24 cellular contexts compared by ENCODE assay signal in the genomic region with DNA sequence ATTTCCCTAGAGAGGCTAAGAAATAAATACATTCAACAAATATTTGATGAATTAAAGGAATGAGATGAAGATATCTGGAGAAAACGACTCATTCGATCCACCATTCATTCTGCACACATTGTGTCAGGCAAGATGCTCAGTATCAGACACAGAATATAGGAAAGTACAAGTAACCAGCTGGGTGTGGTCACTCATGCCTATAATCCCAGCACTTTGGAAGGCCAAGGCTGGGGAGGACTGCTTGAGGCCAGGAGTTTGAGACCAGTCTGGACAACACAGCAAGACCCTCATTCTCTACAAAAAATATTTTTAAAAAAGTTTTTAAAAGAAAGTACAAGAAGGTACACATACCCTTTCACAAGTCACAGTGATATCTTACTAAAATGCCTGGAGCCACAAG. TPM values are rescaled to one million over a fixed set of nuclear protein-coding genes. Genes with fewer than 3 reads are reported as not detected.
DNase-seq lines count a peak whose midpoint lies in the region; ATAC-seq and TF ChIP-seq lines count a peak whose summit lies in the region.
"Had no signal": no experiment of that assay in that cellular context is flagged by ENCODE, and none has a peak within 500 bp of the region (broad histone marks: within the 10 kb centered on the region; RNA-seq: fewer than 3 reads in every experiment).

No MANE protein-coding gene starts in this region.

- no peaks in the 10 kb centered on the region for H3K27me3 Mint-ChIP-seq in activated CD4-positive, alpha-beta memory T cell treated with anti-CD3 and anti-CD28 coated beads for 36 hours
- H3K27me3 Mint-ChIP-seq in activated CD4-positive, alpha-beta memory T cell treated with anti-CD3 and anti-CD28 coated beads, Interleukin-2, amount 10 ng/mL, durations not matched to agents 7 days and 5 days: no peaks in the 10 kb centered on the region
- H3K27me3 Mint-ChIP-seq in CD8-positive, alpha-beta T cell (ENCODE audit: low read depth): no peaks in the 10 kb centered on the region
- H3K27me3 Mint-ChIP-seq in activated CD8-positive, alpha-beta T cell treated with anti-CD3 and anti-CD28 coated beads for 36 hours: no peaks in the 10 kb centered on the region
- H3K27me3 Mint-ChIP-seq: IgD-negative memory B cell had no signal

- H3K36me3 Mint-ChIP-seq in activated CD4-positive, alpha-beta memory T cell treated with anti-CD3 and anti-CD28 coated beads for 36 hours: peaks cover 23% of the 10 kb centered on the region
- peaks cover 52% of the 10 kb centered on the region for H3K36me3 Mint-ChIP-seq in activated CD4-positive, alpha-beta memory T cell treated with anti-CD3 and anti-CD28 coated beads, Interleukin-2, amount 10 ng/mL, durations not matched to agents 7 days and 5 days (ENCODE audit: low read depth)
- H3K36me3 Mint-ChIP-seq in CD8-positive, alpha-beta T cell: peaks cover 59% of the 10 kb centered on the region
- H3K36me3 Mint-ChIP-seq in activated CD8-positive, alpha-beta T cell treated with anti-CD3 and anti-CD28 coated beads for 36 hours (ENCODE audit: low read depth): peaks cover 34% of the 10 kb centered on the region
- H3K36me3 Mint-ChIP-seq: IgD-negative memory B cell, natural killer cell had no signal

- no peaks in the 10 kb centered on the region for H3K9me3 ChIP-seq in CD8-positive, alpha-beta T cell (ENCODE audit: low read length)
- H3K9me3 ChIP-seq: left lung, sigmoid colon, suprapubic skin had no signal

- H3K4me3 ChIP-seq in CD8-positive, alpha-beta T cell (ENCODE audit: low read depth, low read length): no peak overlapping the region
- H3K4me3 ChIP-seq in dorsolateral prefrontal cortex: no peak overlapping the region
- H3K4me3 ChIP-seq: left lung, sigmoid colon, suprapubic skin had no signal

- intact Hi-C loops in activated CD4-positive, alpha-beta memory T cell treated with anti-CD3 and anti-CD28 coated beads for 36 hours (cut with micrococcal nuclease): no loop called here
- intact Hi-C loops in CD8-positive, alpha-beta T cell (cut with DNase I, micrococcal nuclease): no loop called here
- intact Hi-C loops in activated CD8-positive, alpha-beta T cell treated with anti-CD3 and anti-CD28 coated beads for 36 hours (cut with micrococcal nuclease): no loop called here
- intact Hi-C loops in dorsolateral prefrontal cortex (cut with DNase I): no loop called here

- CTCF ChIA-PET in activated CD4-positive, alpha-beta memory T cell treated with anti-CD3 and anti-CD28 coated beads for 36 hours (lab: Charles Lee): no interaction called here
- CTCF ChIA-PET in activated CD4-positive, alpha-beta memory T cell treated with anti-CD3 and anti-CD28 coated beads, Interleukin-2, amount 10 ng/mL, durations not matched to agents 7 days and 5 days (lab: Charles Lee): no interaction called here
- CTCF ChIA-PET in CD8-positive, alpha-beta T cell (lab: Charles Lee): interaction anchor here (0.6 to 1.0 kb wide), 2 partner anchors 21 to 941 kb away, joined by 3 read pairs; no protein-coding TSS in a partner anchor
- CTCF ChIA-PET in activated CD8-positive, alpha-beta T cell treated with anti-CD3 and anti-CD28 coated beads for 36 hours (lab: Charles Lee): no interaction called here

- no peaks in the 10 kb centered on the region for H3K27me3 ChIP-seq in CD8-positive, alpha-beta T cell (ENCODE audit: insufficient read depth, low read length)
- H3K27me3 ChIP-seq in dorsolateral prefrontal cortex: no peaks in the 10 kb centered on the region
- H3K27me3 ChIP-seq: foreskin keratinocyte, left lung, sigmoid colon, suprapubic skin had no signal

- peak overlapping the region; percentile 64 for H3K27ac Mint-ChIP-seq in activated CD4-positive, alpha-beta memory T cell treated with anti-CD3 and anti-CD28 coated beads for 36 hours
- no peak overlapping the region for H3K27ac Mint-ChIP-seq in activated CD4-positive, alpha-beta memory T cell treated with anti-CD3 and anti-CD28 coated beads, Interleukin-2, amount 10 ng/mL, durations not matched to agents 7 days and 5 days
- peak overlapping the region; percentile 46 for H3K27ac Mint-ChIP-seq in CD8-positive, alpha-beta T cell
- H3K27ac Mint-ChIP-seq in activated CD8-positive, alpha-beta T cell treated with anti-CD3 and anti-CD28 coated beads for 36 hours: peak overlapping the region; percentile 70

- no peak for TF ChIP-seq CTCF in CD8-positive, alpha-beta T cell (IDR thresholded peaks at IDR 0.05)
- no peak for TF ChIP-seq CTCF in activated CD8-positive, alpha-beta T cell treated with anti-CD3 and anti-CD28 coated beads for 36 hours (IDR thresholded peaks at IDR 0.05)
- TF ChIP-seq CTCF in dorsolateral prefrontal cortex (IDR thresholded peaks at IDR 0.05 in 54 of 56, conservative IDR thresholded peaks at IDR 0.05 in 2 of 56; ENCODE audit: low read depth in 1 of 56, partially characterized antibody in 56 of 56): no peak

- POLR2A ChIA-PET in activated CD4-positive, alpha-beta memory T cell treated with anti-CD3 and anti-CD28 coated beads for 36 hours (lab: Charles Lee): no interaction called here
- POLR2A ChIA-PET in activated CD4-positive, alpha-beta memory T cell treated with anti-CD3 and anti-CD28 coated beads, Interleukin-2, amount 10 ng/mL, durations not matched to agents 7 days and 5 days (lab: Charles Lee): no interaction called here
- POLR2A ChIA-PET in CD8-positive, alpha-beta T cell (lab: Charles Lee): no interaction called here
- POLR2A ChIA-PET in activated CD8-positive, alpha-beta T cell treated with anti-CD3 and anti-CD28 coated beads for 36 hours (lab: Charles Lee): interaction anchor here (1.2 to 2.3 kb wide), 3 partner anchors 9 to 18 kb away, joined by 3 to 6 read pairs (median 4); no protein-coding TSS in a partner anchor

- no peak overlapping the region for H3K4me3 Mint-ChIP-seq in activated CD4-positive, alpha-beta memory T cell treated with anti-CD3 and anti-CD28 coated beads for 36 hours
- no peak overlapping the region for H3K4me3 Mint-ChIP-seq in activated CD4-positive, alpha-beta memory T cell treated with anti-CD3 and anti-CD28 coated beads, Interleukin-2, amount 10 ng/mL, durations not matched to agents 7 days and 5 days
- H3K4me3 Mint-ChIP-seq in CD8-positive, alpha-beta T cell: no peak overlapping the region
- H3K4me3 Mint-ChIP-seq in activated CD8-positive, alpha-beta T cell treated with anti-CD3 and anti-CD28 coated beads for 36 hours: no peak overlapping the region
- H3K4me3 Mint-ChIP-seq: natural killer cell had no signal

- no peak overlapping the region for H3K27ac ChIP-seq in CD8-positive, alpha-beta T cell (ENCODE audit: low read depth, low read length)
- H3K27ac ChIP-seq in dorsolateral prefrontal cortex: no peak overlapping the region
- H3K27ac ChIP-seq: C4-2B, foreskin keratinocyte, left lung, parathyroid adenoma, RWPE1, sigmoid colon, suprapubic skin had no signal

- peaks cover 39% of the 10 kb centered on the region for H3K36me3 ChIP-seq in CD8-positive, alpha-beta T cell (ENCODE audit: insufficient read depth, low read length)

- H3K9me3 Mint-ChIP-seq in activated CD4-positive, alpha-beta memory T cell treated with anti-CD3 and anti-CD28 coated beads for 36 hours: no peaks in the 10 kb centered on the region
- no peaks in the 10 kb centered on the region for H3K9me3 Mint-ChIP-seq in activated CD4-positive, alpha-beta memory T cell treated with anti-CD3 and anti-CD28 coated beads, Interleukin-2, amount 10 ng/mL, durations not matched to agents 7 days and 5 days
- no peaks in the 10 kb centered on the region for H3K9me3 Mint-ChIP-seq in CD8-positive, alpha-beta T cell
- H3K9me3 Mint-ChIP-seq in activated CD8-positive, alpha-beta T cell treated with anti-CD3 and anti-CD28 coated beads for 36 hours: peaks cover 1% of the 10 kb centered on the region
- H3K9me3 Mint-ChIP-seq: IgD-negative memory B cell, natural killer cell had no signal

- DNase-seq in activated CD4-positive, alpha-beta memory T cell treated with anti-CD3 and anti-CD28 coated beads for 36 hours: no peak
- no peak for DNase-seq in activated CD4-positive, alpha-beta memory T cell treated with anti-CD3 and anti-CD28 coated beads, Interleukin-2, amount 10 ng/mL, durations not matched to agents 7 days and 5 days
- no peak for DNase-seq in CD8-positive, alpha-beta T cell
- DNase-seq in activated CD8-positive, alpha-beta T cell treated with anti-CD3 and anti-CD28 coated beads for 36 hours: no peak
- DNase-seq in islet precursor cell (peak; percentile 33), AML-193 (lab: John Stamatoyannopoulos, UW) (no peak), NCI-H82 (lab: John Stamatoyannopoulos, UW) (no peak), dorsolateral prefrontal cortex (no peak)
- DNase-seq: activated CD4-positive, alpha-beta T cell treated with anti-CD3 and anti-CD28 coated beads for 4 hours; activated T-cell treated with anti-CD3 and anti-CD28 coated beads for 4 hours; DMS 273 treated with DMSO at 0.1 percent for 48 hours; effector memory CD4-positive, alpha-beta T cell; foreskin keratinocyte; H7; left lung; natural killer cell; NCI-H1436; NCI-H524 treated with DMSO at 0.1 percent for 48 hours; sigmoid colon had no signal

- H3K4me1 ChIP-seq in CD8-positive, alpha-beta T cell (ENCODE audit: insufficient read depth, low read length): no peaks in the 10 kb centered on the region
- H3K4me1 ChIP-seq: foreskin keratinocyte, parathyroid adenoma, sigmoid colon, suprapubic skin had no signal

- ATAC-seq in CD8-positive, alpha-beta T cell: no peak
- ATAC-seq in activated CD8-positive, alpha-beta T cell treated with anti-CD3 and anti-CD28 coated beads for 36 hours: no peak
- ATAC-seq: foreskin keratinocyte, left lung, natural killer cell had no signal

- peaks cover 18% of the 10 kb centered on the region for H3K4me1 Mint-ChIP-seq in activated CD4-positive, alpha-beta memory T cell treated with anti-CD3 and anti-CD28 coated beads for 36 hours (ENCODE audit: low read depth)
- H3K4me1 Mint-ChIP-seq in activated CD4-positive, alpha-beta memory T cell treated with anti-CD3 and anti-CD28 coated beads, Interleukin-2, amount 10 ng/mL, durations not matched to agents 7 days and 5 days: peaks cover 12% of the 10 kb centered on the region
- peaks cover 10% of the 10 kb centered on the region for H3K4me1 Mint-ChIP-seq in CD8-positive, alpha-beta T cell (ENCODE audit: low read depth)
- H3K4me1 Mint-ChIP-seq in activated CD8-positive, alpha-beta T cell treated with anti-CD3 and anti-CD28 coated beads for 36 hours (ENCODE audit: low read depth): peaks cover 23% of the 10 kb centered on the region

RNA-seq across cellular contexts. Expression of gene CRLF3, which starts 42.3 kb away (rescaled TPM):
- 10 to 100 TPM; 48.1 to 48.5 TPM for total RNA-seq in activated CD4-positive, alpha-beta memory T cell treated with anti-CD3 and anti-CD28 coated beads for 36 hours
- 10 to 100 TPM; 70.1 to 76.2 TPM for total RNA-seq in activated CD4-positive, alpha-beta memory T cell treated with anti-CD3 and anti-CD28 coated beads, Interleukin-2, amount 10 ng/mL, durations not matched to agents 7 days and 5 days
- total RNA-seq in CD8-positive, alpha-beta T cell: 10 to 100 TPM; 60.5 to 60.7 TPM
- total RNA-seq in activated CD8-positive, alpha-beta T cell treated with anti-CD3 and anti-CD28 coated beads for 36 hours: 10 to 100 TPM; 40.3 to 42.5 TPM
- 10 to 100 TPM in 94 of 120 experiments, 1 to 10 TPM in 26; 5.6 to 17.2 (median 11.7) TPM for total RNA-seq in dorsolateral prefrontal cortex

RNA-seq across cellular contexts. Expression of gene ATAD5, which starts 49.6 kb away (rescaled TPM):
- total RNA-seq in activated CD4-positive, alpha-beta memory T cell treated with anti-CD3 and anti-CD28 coated beads for 36 hours: 10 to 100 TPM; 30.0 to 32.9 TPM
- total RNA-seq in activated CD4-positive, alpha-beta memory T cell treated with anti-CD3 and anti-CD28 coated beads, Interleukin-2, amount 10 ng/mL, durations not matched to agents 7 days and 5 days: 10 to 100 TPM; 24.0 to 26.7 TPM
- 1 to 10 TPM; 3.6 to 3.8 TPM for total RNA-seq in CD8-positive, alpha-beta T cell
- total RNA-seq in activated CD8-positive, alpha-beta T cell treated with anti-CD3 and anti-CD28 coated beads for 36 hours: 10 to 100 TPM; 34.5 to 35.0 TPM
- 1 to 10 TPM; 1.3 to 4.1 (median 2.3) TPM for total RNA-seq in dorsolateral prefrontal cortex

Comparison
In these comparisons a context has a peak if more than half of its experiments do, and no peak if none do; other contexts are left out.
1. RNA of gene ATAD5, which starts 49.6 kb away (total RNA-seq): 34.5 to 35.0 TPM in activated CD8-positive, alpha-beta T cell treated with anti-CD3 and anti-CD28 coated beads for 36 hours, 30.0 to 32.9 TPM in activated CD4-positive, alpha-beta memory T cell treated with anti-CD3 and anti-CD28 coated beads for 36 hours and 24.0 to 26.7 TPM in activated CD4-positive, alpha-beta memory T cell treated with anti-CD3 and anti-CD28 coated beads, Interleukin-2, amount 10 ng/mL, durations not matched to agents 7 days and 5 days; 3.6 to 3.8 TPM in CD8-positive, alpha-beta T cell and 1.3 to 4.1 TPM in dorsolateral prefrontal cortex; every median in the first group is over 4 times any median in the second.